Comparison of ENCODE assay signal across 18 cellular contexts in genomic region chr2:172431993-172432392, GRCh38. TPM values are rescaled to one million over a fixed set of nuclear protein-coding genes. Genes with fewer than 3 reads are reported as not detected.
DNase-seq lines count a peak whose midpoint lies in the region; ATAC-seq and TF ChIP-seq lines count a peak whose summit lies in the region.
"Had no signal": no experiment of that assay in that cellular context is flagged by ENCODE, and none has a peak within 500 bp of the region (broad histone marks: within the 10 kb centered on the region; RNA-seq: fewer than 3 reads in every experiment).

No MANE protein-coding gene starts in this region.

- H3K4me3 ChIP-seq in CD4-positive, alpha-beta memory T cell (ENCODE audit: low read length in 2 of 2): no peak overlapping the region
- H3K4me3 ChIP-seq in Loucy (ENCODE audit: low read length, poor library complexity, severe bottlenecking) (peak overlapping the region; percentile 15), esophagus squamous epithelium (peak overlapping the region in 1 of 4 donors; percentile 25), smooth muscle cell (no peak overlapping the region)
- H3K4me3 ChIP-seq: coronary artery, GM12878, SJSA1, thyroid gland had no signal

- peak overlapping the region in 5 of 7 donors; percentile 38 to 86 (median 44) for H3K27ac Mint-ChIP-seq in CD4-positive, alpha-beta memory T cell
- H3K27ac Mint-ChIP-seq: activated naive CD4-positive, alpha-beta T cell treated with anti-CD3 and anti-CD28 coated beads, Interleukin-2, amount 50 U/mL, for 72 hours; activated T-cell treated with anti-CD3 and anti-CD28 coated beads, Interleukin-2, amount 50 U/mL, for 72 hours; stimulated activated memory B cell treated with anti-CD40 and anti-IgM and Interleukin-4, amounts not matched to agents 10 μg/mL and 1 μg/mL and 100 μg/mL, for 72 hours; WTC11 had no signal

- TF ChIP-seq CTCF in Loucy (conservative IDR thresholded peaks at IDR 0.05; ENCODE audit: low read length) (no peak), esophagus squamous epithelium (IDR thresholded peaks at IDR 0.05) (no peak), smooth muscle cell (IDR thresholded peaks at IDR 0.05; ENCODE audit: borderline replicate concordance, insufficient read depth, poor library complexity, severe bottlenecking) (no peak), GM13977 (IDR thresholded peaks at IDR 0.05; ENCODE audit: extremely low read depth, insufficient read depth, missing control alignments) (no peak)

- POLR2A ChIA-PET in CD4-positive, alpha-beta memory T cell (lab: Charles Lee; ENCODE audit: partially characterized antibody): interaction anchor here (10.7 to 18.4 kb wide), 2 partner anchors 11 to 29 kb away, joined by 169 to 449 read pairs; no protein-coding TSS in a partner anchor

- H3K9me3 Mint-ChIP-seq in CD4-positive, alpha-beta memory T cell: no peaks in the 10 kb centered on the region
- H3K9me3 Mint-ChIP-seq: activated naive CD4-positive, alpha-beta T cell treated with anti-CD3 and anti-CD28 coated beads, Interleukin-2, amount 50 U/mL, for 72 hours; activated T-cell treated with anti-CD3 and anti-CD28 coated beads, Interleukin-2, amount 50 U/mL, for 72 hours; stimulated activated memory B cell treated with anti-CD40 and anti-IgM and Interleukin-4, amounts not matched to agents 10 μg/mL and 1 μg/mL and 100 μg/mL, for 72 hours; WTC11 had no signal

- 71 to 78% methylated on average over 2 of the region's 2 CpGs for WGBS in esophagus squamous epithelium, 2 donors
- 91% methylated on average over 2 of the region's 2 CpGs for WGBS in smooth muscle cell (ENCODE audit: low lambda C conversion rate)

- H3K79me2 ChIP-seq in Loucy (ENCODE audit: insufficient read depth, low read length) (peaks cover 87% of the 10 kb centered on the region), smooth muscle cell (ENCODE audit: low read depth) (peaks cover 15% of the 10 kb centered on the region)

- no peak for TF ChIP-seq POLR2A in esophagus squamous epithelium (IDR thresholded peaks at IDR 0.05)

- no peak for DNase-seq in CD4-positive, alpha-beta memory T cell
- no peak for DNase-seq in esophagus squamous epithelium (lab: John Stamatoyannopoulos, UW)
- no peak for DNase-seq in smooth muscle cell (lab: John Stamatoyannopoulos, UW; ENCODE audit: unreplicated experiment)
- no peak for DNase-seq in GM13977 (ENCODE audit: low spot score)
- DNase-seq in stimulated activated naive CD8-positive, alpha-beta T cell treated with anti-CD3 and anti-CD28 coated beads, Interleukin-15, Interleukin-2, amounts not matched to agents 100 U/mL and 50 U/mL, for 24 hours: no peak
- DNase-seq: activated T-cell treated with anti-CD3 and anti-CD28 coated beads, Interleukin-2, amount 50 U/mL, for 72 hours; BE2C; NCI-H774; OCI-M1 had no signal

- intact Hi-C loops in CD4-positive, alpha-beta memory T cell (cut with micrococcal nuclease): loop anchor here (1.0 kb wide), 1 partner anchor 9 kb away; no protein-coding TSS in a partner anchor
- intact Hi-C loops in esophagus squamous epithelium (cut with DNase I): no loop called here

- H3K4me1 ChIP-seq in CD4-positive, alpha-beta memory T cell (ENCODE audit: insufficient read depth, low read length): peaks cover 87% of the 10 kb centered on the region
- H3K4me1 ChIP-seq in Loucy (ENCODE audit: insufficient read depth, low read length, poor library complexity, severe bottlenecking): peaks cover 91% of the 10 kb centered on the region
- H3K4me1 ChIP-seq in esophagus squamous epithelium: peaks cover 7 to 100% (median 36%) of the 10 kb centered on the region in 3 donors
- peaks cover 14% of the 10 kb centered on the region for H3K4me1 ChIP-seq in smooth muscle cell (ENCODE audit: low read depth)
- H3K4me1 ChIP-seq: BE2C had no signal

- H3K36me3 ChIP-seq in CD4-positive, alpha-beta memory T cell (ENCODE audit: insufficient read depth, low read length): no peaks in the 10 kb centered on the region
- H3K36me3 ChIP-seq in Loucy (ENCODE audit: insufficient read depth, low read length): no peaks in the 10 kb centered on the region
- no peaks in the 10 kb centered on the region for H3K36me3 ChIP-seq in esophagus squamous epithelium
- H3K36me3 ChIP-seq in smooth muscle cell (ENCODE audit: low read depth): no peaks in the 10 kb centered on the region
- H3K36me3 ChIP-seq: BE2C, SJSA1, thyroid gland had no signal

- in situ Hi-C loops in GM13977 (cut with MboI; ENCODE audit: low pct_unique_long_range_greater_than_20kb, low sequenced_read_pairs, unreplicated experiment): no loop called here

- no peaks in the 10 kb centered on the region for H3K27me3 ChIP-seq in CD4-positive, alpha-beta memory T cell (ENCODE audit: insufficient read depth, low read length)
- H3K27me3 ChIP-seq in Loucy (ENCODE audit: insufficient read depth, low read length, poor library complexity, severe bottlenecking): no peaks in the 10 kb centered on the region
- peaks cover 0 to 28% (median 0%) of the 10 kb centered on the region in 4 donors for H3K27me3 ChIP-seq in esophagus squamous epithelium
- H3K27me3 ChIP-seq in smooth muscle cell (ENCODE audit: low read depth): peaks cover 40% of the 10 kb centered on the region
- H3K27me3 ChIP-seq: SJSA1, thyroid gland had no signal

- H3K27ac ChIP-seq in CD4-positive, alpha-beta memory T cell (ENCODE audit: low read depth, low read length): no peak overlapping the region
- peak overlapping the region; percentile 52 to 96 (median 88) for H3K27ac ChIP-seq in esophagus squamous epithelium
- peak overlapping the region; percentile 66 for H3K27ac ChIP-seq in smooth muscle cell (ENCODE audit: low read depth)
- H3K27ac ChIP-seq: SJSA1 had no signal

- no peaks in the 10 kb centered on the region for H3K9me2 ChIP-seq in Loucy (replicated peaks; ENCODE audit: low read depth, low read length)

- H3K9me3 ChIP-seq in CD4-positive, alpha-beta memory T cell (ENCODE audit: control insufficient read depth in 1 of 2, low read length in 2 of 2): no peaks in the 10 kb centered on the region
- H3K9me3 ChIP-seq in Loucy (ENCODE audit: insufficient read depth, low read depth, low read length): no peaks in the 10 kb centered on the region
- no peaks in the 10 kb centered on the region for H3K9me3 ChIP-seq in esophagus squamous epithelium
- H3K9me3 ChIP-seq in smooth muscle cell (replicated peaks; ENCODE audit: low read depth): no peaks in the 10 kb centered on the region
- H3K9me3 ChIP-seq: BE2C, thyroid gland had no signal

- peaks cover 0 to 6% of the 10 kb centered on the region in 2 donors for H3K36me3 Mint-ChIP-seq in CD4-positive, alpha-beta memory T cell
- H3K36me3 Mint-ChIP-seq: activated naive CD4-positive, alpha-beta T cell treated with anti-CD3 and anti-CD28 coated beads, Interleukin-2, amount 50 U/mL, for 72 hours; stimulated activated memory B cell treated with anti-CD40 and anti-IgM and Interleukin-4, amounts not matched to agents 10 μg/mL and 1 μg/mL and 100 μg/mL, for 72 hours had no signal

- no peak overlapping the region for H2AFZ ChIP-seq in Loucy (ENCODE audit: low read length)
- no peak overlapping the region for H2AFZ ChIP-seq in smooth muscle cell (ENCODE audit: low read depth)

- CTCF ChIA-PET in CD4-positive, alpha-beta memory T cell (lab: Charles Lee; ENCODE audit: partially characterized antibody): interaction anchor here (3.2 to 33.3 kb wide), 3 partner anchors 10 to 30 kb away, joined by 19 to 1033 read pairs (median 29); no protein-coding TSS in a partner anchor

- H3K4me3 Mint-ChIP-seq in CD4-positive, alpha-beta memory T cell: peak overlapping the region in 3 of 8 donors; percentile 21 to 79 (median 67)
- H3K4me3 Mint-ChIP-seq: stimulated activated memory B cell treated with anti-CD40 and anti-IgM and Interleukin-4, amounts not matched to agents 10 μg/mL and 1 μg/mL and 100 μg/mL, for 72 hours; WTC11 had no signal

- H4K20me1 ChIP-seq in Loucy (ENCODE audit: insufficient read depth, low read length, poor library complexity, severe bottlenecking) (peaks cover 72% of the 10 kb centered on the region), smooth muscle cell (ENCODE audit: low read depth) (peaks cover 5% of the 10 kb centered on the region)

- H3K4me2 ChIP-seq in Loucy (ENCODE audit: low read depth, low read length, poor library complexity, severe bottlenecking) (peak overlapping the region; percentile 87), smooth muscle cell (no peak overlapping the region)

- H3K27me3 Mint-ChIP-seq in CD4-positive, alpha-beta memory T cell: no peaks in the 10 kb centered on the region

- peaks cover 2 to 64% (median 31%) of the 10 kb centered on the region in 4 donors for H3K4me1 Mint-ChIP-seq in CD4-positive, alpha-beta memory T cell

- H3F3A ChIP-seq in Loucy (ENCODE audit: low read depth) (peaks cover 6% of the 10 kb centered on the region), smooth muscle cell (ENCODE audit: low read depth) (no peaks in the 10 kb centered on the region)

- ATAC-seq in stimulated activated naive CD8-positive, alpha-beta T cell treated with anti-CD3 and anti-CD28 coated beads, Interleukin-15, Interleukin-2, amounts not matched to agents 100 U/mL and 50 U/mL, for 24 hours: no peak
- ATAC-seq in GM21526 (IDR thresholded peaks at IDR 0.05; ENCODE audit: low FRiP score, unreplicated experiment): no peak
- ATAC-seq: activated naive CD4-positive, alpha-beta T cell treated with anti-CD3 and anti-CD28 coated beads, Interleukin-2, amount 50 U/mL, for 72 hours; activated T-cell treated with anti-CD3 and anti-CD28 coated beads, Interleukin-2, amount 50 U/mL, for 72 hours; GM12878; stimulated activated memory B cell treated with anti-CD40 and anti-IgM and Interleukin-4, amounts not matched to agents 10 μg/mL and 1 μg/mL and 100 μg/mL, for 72 hours; WTC11 had no signal

- peak overlapping the region; percentile 8 for H3K9ac ChIP-seq in Loucy (ENCODE audit: low read depth, low read length, poor library complexity, severe bottlenecking)
- no peak overlapping the region for H3K9ac ChIP-seq in smooth muscle cell (ENCODE audit: low read depth)

RNA-seq across cellular contexts. Expression of gene ITGA6, which starts 4.6 kb away (rescaled TPM):
- total RNA-seq in CD4-positive, alpha-beta memory T cell: 10 to 100 TPM; 69.1 to 73.6 TPM
- 10 to 100 TPM; 58.3 to 64.0 TPM for polyA plus RNA-seq in CD4-positive, alpha-beta memory T cell
- total RNA-seq in esophagus squamous epithelium (100 to 1,000 TPM in 2 of 4 donors, 10 to 100 TPM in 2; 60.0 to 164 (median 105) TPM), smooth muscle cell (188 and 198 TPM in 2 replicates)
- polyA plus RNA-seq in smooth muscle cell: 11.8 and 54.7 TPM in 2 replicates
